24 cellular contexts compared by ENCODE assay signal in the genomic region with DNA sequence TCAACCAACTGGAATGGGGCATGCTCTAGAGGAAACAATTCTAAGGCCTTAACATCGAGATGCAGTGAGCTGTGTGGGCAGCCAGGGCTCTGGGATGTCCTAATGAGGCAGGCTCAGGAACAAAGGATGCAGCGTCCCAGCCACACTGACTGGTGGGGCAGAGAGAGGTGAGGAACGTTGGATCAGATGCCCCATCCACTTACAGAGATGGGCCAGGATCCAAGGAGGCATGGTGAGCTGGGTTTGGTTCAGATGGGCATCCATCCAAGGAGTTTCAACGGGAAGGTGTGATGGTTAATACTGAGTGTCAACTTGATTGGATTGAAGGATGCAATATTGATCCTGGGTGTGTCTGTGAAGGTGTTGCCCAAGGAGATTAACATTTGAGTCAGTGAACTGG.
"Had no signal": no experiment of that assay in that cellular context is flagged by ENCODE, and none has a peak within 500 bp of the region (broad histone marks: within the 10 kb centered on the region; RNA-seq: fewer than 3 reads in every experiment).

No MANE protein-coding gene starts in this region.

- H3K9me3 Mint-ChIP-seq: activated CD4-positive, alpha-beta memory T cell treated with anti-CD3 and anti-CD28 coated beads for 36 hours; activated naive CD8-positive, alpha-beta T cell treated with anti-CD3 and anti-CD28 coated beads for 36 hours; effector memory CD8-positive, alpha-beta T cell; naive B cell had no signal

- ATAC-seq: activated CD8-positive, alpha-beta memory T cell treated with anti-CD3 and anti-CD28 coated beads, Interleukin-2, amount 10 ng/mL, durations not matched to agents 7 days and 5 days; body of pancreas; effector memory CD8-positive, alpha-beta T cell; gastroesophageal sphincter; left cardiac atrium; left ventricle myocardium superior; right cardiac atrium; upper lobe of right lung had no signal

- DNase-seq: activated CD4-positive, alpha-beta memory T cell treated with anti-CD3 and anti-CD28 coated beads for 36 hours; activated CD4-positive, alpha-beta T cell treated with anti-CD3 and anti-CD28 coated beads for 48 hours; activated CD8-positive, alpha-beta memory T cell treated with anti-CD3 and anti-CD28 coated beads, Interleukin-2, amount 10 ng/mL, durations not matched to agents 7 days and 5 days; activated effector memory CD4-positive, alpha-beta T cell treated with Interleukin-2 at 50 U/mL for 16 hours; activated naive CD4-positive, alpha-beta T cell treated with Interleukin-2 at 50 U/mL for 16 hours; activated naive CD8-positive, alpha-beta T cell treated with anti-CD3 and anti-CD28 coated beads for 36 hours; activated T-cell treated with anti-CD3 and anti-CD28 coated beads for 4 hours; adrenal gland; aorta; body of pancreas; cerebellar nuclear complex; dorsolateral prefrontal cortex; effector memory CD8-positive, alpha-beta T cell; left cardiac atrium; left ventricle myocardium superior; naive B cell; nephron progenitor cell; posterior cingulate gyrus; right cardiac atrium; spleen; stimulated activated naive CD4-positive, alpha-beta T cell; tibial artery; upper lobe of right lung had no signal

- H3K36me3 Mint-ChIP-seq: activated CD4-positive, alpha-beta memory T cell treated with anti-CD3 and anti-CD28 coated beads for 36 hours; activated CD8-positive, alpha-beta memory T cell treated with anti-CD3 and anti-CD28 coated beads, Interleukin-2, amount 10 ng/mL, durations not matched to agents 7 days and 5 days; activated naive CD8-positive, alpha-beta T cell treated with anti-CD3 and anti-CD28 coated beads for 36 hours; naive B cell had no signal

- H3K27ac Mint-ChIP-seq: activated CD4-positive, alpha-beta memory T cell treated with anti-CD3 and anti-CD28 coated beads for 36 hours; activated CD8-positive, alpha-beta memory T cell treated with anti-CD3 and anti-CD28 coated beads, Interleukin-2, amount 10 ng/mL, durations not matched to agents 7 days and 5 days; activated naive CD8-positive, alpha-beta T cell treated with anti-CD3 and anti-CD28 coated beads for 36 hours; effector memory CD8-positive, alpha-beta T cell; nephron progenitor cell had no signal

- H3K4me3 Mint-ChIP-seq: activated CD4-positive, alpha-beta memory T cell treated with anti-CD3 and anti-CD28 coated beads for 36 hours; activated CD8-positive, alpha-beta memory T cell treated with anti-CD3 and anti-CD28 coated beads, Interleukin-2, amount 10 ng/mL, durations not matched to agents 7 days and 5 days; activated naive CD8-positive, alpha-beta T cell treated with anti-CD3 and anti-CD28 coated beads for 36 hours; effector memory CD8-positive, alpha-beta T cell; naive B cell; nephron progenitor cell had no signal
